In genomic region chr2:241272722-241273551, GRCh38 we compare ENCODE assay signal across 8 cellular contexts. TPM values are rescaled to one million over a fixed set of nuclear protein-coding genes. Genes with fewer than 3 reads are reported as not detected.
A peak's percentile ranks its signal among the peaks of the same experiment; 100 is the strongest.
DNase-seq lines count a peak whose midpoint lies in the region; ATAC-seq and TF ChIP-seq lines count a peak whose summit lies in the region.

No MANE protein-coding gene starts in this region.

- no peak overlapping the region for H3K27ac ChIP-seq in neural cell (ENCODE audit: low read length)
- peak overlapping the region; percentile 69 for H3K27ac ChIP-seq in substantia nigra (ENCODE audit: low read depth, low read length, poor library complexity, severe bottlenecking)

- no peak overlapping the region for H2AFZ ChIP-seq in neural cell (ENCODE audit: low read depth, low read length)

- no peak for TF ChIP-seq RAD21 in neural cell (conservative IDR thresholded peaks at IDR 0.05)

- H3K4me2 ChIP-seq in neural cell (ENCODE audit: low read length) = no peak overlapping the region

- no peaks in the 10 kb centered on the region for H3K9me2 ChIP-seq in neural cell (ENCODE audit: insufficient read depth, low read length)

- H3K4me3 ChIP-seq in NT2/D1 (ENCODE audit: insufficient read length, low read depth) (peak overlapping the region; percentile 42), neural cell (ENCODE audit: low read length) (peak overlapping the region; percentile 62)

- peaks cover 13% of the 10 kb centered on the region for H3K4me1 ChIP-seq in NT2/D1 (ENCODE audit: insufficient read depth, insufficient read length)

- no peaks in the 10 kb centered on the region for H3F3A ChIP-seq in neural cell (ENCODE audit: insufficient read depth, low read length, poor library complexity, severe bottlenecking)

- H3K27me3 ChIP-seq in NT2/D1 (ENCODE audit: insufficient read depth, insufficient read length) (no peaks in the 10 kb centered on the region), neural cell (ENCODE audit: insufficient read depth, low read depth, low read length) (no peaks in the 10 kb centered on the region)

- H3K9me3 ChIP-seq in NT2/D1 (ENCODE audit: insufficient read depth, low read length) (peaks cover 14% of the 10 kb centered on the region; the same call in 1 of the 2 replicates), neural cell (ENCODE audit: low read length) (peaks cover 6% of the 10 kb centered on the region)

- in situ Hi-C loops in GM13976 (cut with MboI; ENCODE audit: low sequenced_read_pairs, unreplicated experiment) = no loop called here

- H3K9ac ChIP-seq in NT2/D1 (ENCODE audit: insufficient read length, low read depth) (peak overlapping the region; percentile 69), neural cell (ENCODE audit: low read length) (peak overlapping the region; percentile 53)

- no peaks in the 10 kb centered on the region for H4K20me1 ChIP-seq in neural cell (ENCODE audit: insufficient read depth)

- peak; percentile 86 for DNase-seq in GM13976 (ENCODE audit: low spot score)
- DNase-seq in NT2/D1 (ENCODE audit: low read depth, low spot score) = no peak
- DNase-seq in activated T-helper 9 cell treated with anti-CD3 and anti-CD28 coated beads, Interleukin-2, amount 50 U/mL, for 16 hours (ENCODE audit: low read depth) = peak; percentile 28
- peak; percentile 21 for DNase-seq in fibroblast of the conjunctiva (ENCODE audit: low read depth)
- peak in 37 of 49 donors; percentile 16 to 95 (median 43) for DNase-seq in substantia nigra (lab: John Stamatoyannopoulos, UW)

- ATAC-seq in HG02588 (IDR thresholded peaks at IDR 0.05; ENCODE audit: unreplicated experiment) = peak; percentile 51
- no peak for ATAC-seq in HG02981 (IDR thresholded peaks at IDR 0.05; ENCODE audit: unreplicated experiment)

- peaks cover 18% of the 10 kb centered on the region for H3K79me2 ChIP-seq in neural cell (replicated peaks; ENCODE audit: insufficient read depth, low read length)

- TF ChIP-seq CTCF in GM13976 (IDR thresholded peaks at IDR 0.05; ENCODE audit: borderline replicate concordance, control extremely low read depth, extremely low read depth, insufficient read depth, missing control alignments) (no peak), neural cell (IDR thresholded peaks at IDR 0.05; ENCODE audit: poor library complexity, severe bottlenecking) (no peak)

- H3K36me3 ChIP-seq in NT2/D1 (ENCODE audit: insufficient read depth, insufficient read length, low read length) (peaks cover 36% of the 10 kb centered on the region), neural cell (ENCODE audit: insufficient read depth, low read length) (no peaks in the 10 kb centered on the region)

- no peak for TF ChIP-seq EP300 in neural cell (conservative IDR thresholded peaks at IDR 0.05; ENCODE audit: poor library complexity, severe bottlenecking)

TF ChIP-seq in neural cell, 6 proteins besides CTCF, POLR2A, EP300 and RAD21:
- TF ChIP-seq TAF1 (IDR thresholded peaks at IDR 0.05; ENCODE audit: low read depth) (no peak), MXI1 (conservative IDR thresholded peaks at IDR 0.05; ENCODE audit: poor library complexity, severe bottlenecking) (no peak), REST (IDR thresholded peaks at IDR 0.05; ENCODE audit: borderline replicate concordance) (no peak), SMC3 (conservative IDR thresholded peaks at IDR 0.05; ENCODE audit: poor library complexity) (no peak), EZH2 (IDR thresholded peaks at IDR 0.05; ENCODE audit: borderline replicate concordance, insufficient read depth, low read length, poor library complexity, severe bottlenecking) (no peak), POLR2AphosphoS5 (IDR thresholded peaks at IDR 0.05) (no peak)

RNA-seq across cellular contexts. Expression of gene HDLBP, which starts 42.5 kb away (rescaled TPM):
- polyA plus RNA-seq in neural cell = 61.9 and 87.0 TPM in 2 replicates
- polyA minus RNA-seq in neural cell = 206 and 212 TPM in 2 replicates

RNA-seq across cellular contexts. Expression of gene SEPTIN2, which starts 42.8 kb away (rescaled TPM):
- 454 and 467 TPM in 2 replicates for polyA plus RNA-seq in neural cell
- 310 and 355 TPM in 2 replicates for polyA minus RNA-seq in neural cell
